14 cellular contexts compared by ENCODE assay signal in genomic region chr6:134619789-134620188, GRCh38.
DNase-seq lines count a peak whose midpoint lies in the region; ATAC-seq and TF ChIP-seq lines count a peak whose summit lies in the region.
"Had no signal": no experiment of that assay in that cellular context is flagged by ENCODE, and none has a peak within 500 bp of the region (broad histone marks: within the 10 kb centered on the region; RNA-seq: fewer than 3 reads in every experiment).

No MANE protein-coding gene starts in this region.

- no peak overlapping the region for H2AFZ ChIP-seq in IMR-90 (replicated peaks; ENCODE audit: low read length, poor library complexity)

- DNase-seq in AG04450 (ENCODE audit: low read depth, low spot score) (peak; percentile 53), IMR-90 (peak; percentile 89), astrocyte of the spinal cord (ENCODE audit: low read depth, low spot score) (peak; percentile 91), iris pigment epithelial cell (ENCODE audit: low read depth) (peak; percentile 90), NCI-H345 (lab: John Stamatoyannopoulos, UW) (no peak), DMS114 treated with DMSO at 0.1 percent for 48 hours (lab: John Stamatoyannopoulos, UW; ENCODE audit: unreplicated experiment) (no peak), HK-2 (ENCODE audit: unreplicated experiment) (no peak)
- DNase-seq in activated CD4-positive, alpha-beta T cell treated with anti-CD3 and anti-CD28 coated beads, Interleukin-2, amount 50 U/mL, for 48 hours, result no peak
- DNase-seq: BE2C; effector CD4-positive, alpha-beta T cell; NCI-H2029; OCI-M1; spleen; T-helper 9 cell had no signal

- H3K14ac ChIP-seq in IMR-90 (replicated peaks; ENCODE audit: low read depth, low read length), result no peak overlapping the region

- CTCF ChIA-PET in AG04450 (lab: Charles Lee), result interaction anchor here (0.7 to 1.6 kb wide), 4 partner anchors 21 to 496 kb away, joined by 3 to 4 read pairs (median 4); no protein-coding TSS in a partner anchor
- CTCF ChIA-PET in IMR-90 (lab: Yijun Ruan, JAX), result interaction anchor here (0.6 to 1.6 kb wide), 2 partner anchors 8 to 21 kb away, joined by 3 to 5 read pairs; no protein-coding TSS in a partner anchor

- H3K9me1 ChIP-seq in IMR-90 (ENCODE audit: insufficient read depth, low read length), result no peaks in the 10 kb centered on the region

- H3K9me3 ChIP-seq in AG04450 (ENCODE audit: control insufficient read depth, insufficient read depth, low read length), result no peaks in the 10 kb centered on the region
- H3K9me3 ChIP-seq in IMR-90 (ENCODE audit: control insufficient read depth, insufficient read depth, low read length), result no peaks in the 10 kb centered on the region
- H3K9me3 ChIP-seq: BE2C, spleen had no signal

- POLR2A ChIA-PET in AG04450 (lab: Yijun Ruan, JAX), result interaction anchor here (1.0 kb wide), 1 partner anchor 10 kb away, joined by 3 read pairs; no protein-coding TSS in a partner anchor
- POLR2A ChIA-PET in IMR-90 (lab: Charles Lee; ENCODE audit: unreplicated experiment), result no interaction called here

- ATAC-seq in IMR-90 (ENCODE audit: low read depth), result peak; percentile 81

- H3K23ac ChIP-seq in IMR-90 (ENCODE audit: low read depth, low read length), result no peak overlapping the region

- no peak overlapping the region for H4K8ac ChIP-seq in IMR-90 (ENCODE audit: low read depth in 2 of 2, low read length in 2 of 2)

- intact Hi-C loops in IMR-90 (cut with micrococcal nuclease), result no loop called here

- TF ChIP-seq CTCF in AG04450 (IDR thresholded peaks at IDR 0.05; ENCODE audit: low read depth, low read length) (no peak), IMR-90 (conservative IDR thresholded peaks at IDR 0.05; ENCODE audit: low read depth, low read length) (no peak), astrocyte of the spinal cord (IDR thresholded peaks at IDR 0.05; ENCODE audit: low read depth, low read length) (no peak)

- H3K4me2 ChIP-seq in IMR-90 (ENCODE audit: low read depth, low read length), result no peak overlapping the region

- H3K4ac ChIP-seq in IMR-90 (ENCODE audit: low read depth, low read length), result no peak overlapping the region

- peaks cover 9% of the 10 kb centered on the region for H3K4me1 ChIP-seq in IMR-90 (ENCODE audit: control insufficient read depth, insufficient read depth, low read length)
- H3K4me1 ChIP-seq: BE2C, spleen had no signal

- H3K27me3 ChIP-seq in AG04450 (ENCODE audit: control insufficient read depth, insufficient read depth, low read length) (peaks cover 4% of the 10 kb centered on the region), IMR-90 (ENCODE audit: control insufficient read depth, insufficient read depth, low read length) (peaks cover 10% of the 10 kb centered on the region)
- H3K27me3 ChIP-seq: BE2C, spleen had no signal

- peak; percentile 20; the same call in 1 of the 2 replicates for TF ChIP-seq RAD21 in IMR-90 (IDR thresholded peaks at IDR 0.05; ENCODE audit: low read length)

- in situ Hi-C loops in IMR-90 (cut with MboI; ENCODE audit: low sequenced_read_pairs) (no loop called here), astrocyte of the spinal cord (cut with HindIII; ENCODE audit: low sequenced_read_pairs) (no loop called here)

- TF ChIP-seq POLR2A in IMR-90 (IDR thresholded peaks at IDR 0.05; ENCODE audit: low read depth, low read length), result no peak

- H4K20me1 ChIP-seq in IMR-90 (ENCODE audit: insufficient read depth, low read length), result no peaks in the 10 kb centered on the region

- H3K27ac ChIP-seq in AG04450 (ENCODE audit: low read depth, low read length) (no peak overlapping the region), IMR-90 (ENCODE audit: insufficient read depth, low read length) (no peak overlapping the region)
- H3K27ac ChIP-seq: spleen had no signal

- H4K91ac ChIP-seq in IMR-90 (ENCODE audit: insufficient read depth, low read depth, low read length), result no peak overlapping the region

- no peaks in the 10 kb centered on the region for H3K79me1 ChIP-seq in IMR-90 (ENCODE audit: low read depth in 1 of 2, low read length in 2 of 2)

- H3K56ac ChIP-seq in IMR-90 (ENCODE audit: extremely low read depth, insufficient read depth, low read length), result no peak overlapping the region

- H2BK5ac ChIP-seq in IMR-90 (ENCODE audit: low read depth, low read length, poor library complexity, severe bottlenecking), result no peak overlapping the region

- H2BK20ac ChIP-seq in IMR-90 (ENCODE audit: low read depth, low read length), result no peak overlapping the region

- H2AK5ac ChIP-seq in IMR-90 (ENCODE audit: low read depth, low read length), result no peak overlapping the region

- no peak overlapping the region for H3K9ac ChIP-seq in IMR-90 (ENCODE audit: low read depth, low read length)

- no TSS peak for BruUV-seq in IMR-90 (replicated peaks; lab: Mats Ljungman, UMichigan)

- no peak overlapping the region for H2BK120ac ChIP-seq in IMR-90 (ENCODE audit: low read depth, low read length)

- 0 out of 3 replicates have a peak overlapping the region, but pooled peaks have one; percentile 6 for H2BK15ac ChIP-seq in IMR-90 (ENCODE audit: low read depth, low read length)

- H4K5ac ChIP-seq in IMR-90 (ENCODE audit: low read depth, low read length), result no peak overlapping the region

- H2AK9ac ChIP-seq in IMR-90 (replicated peaks; ENCODE audit: low read depth, low read length, poor library complexity), result no peak overlapping the region

- no peaks in the 10 kb centered on the region for H3K36me3 ChIP-seq in IMR-90 (ENCODE audit: control insufficient read depth, insufficient read depth, low read length)
- H3K36me3 ChIP-seq: BE2C, spleen had no signal

- 72% methylated on average over 3 of the region's 4 CpGs; no CpG with 5 or more reads in 1 of the 2 experiments for WGBS in IMR-90 (ENCODE audit: extremely low coverage in 2 of 2, insufficient read length in 1 of 2), 2 experiments

- dilution Hi-C loops in IMR-90 (cut with HindIII; ENCODE audit: low sequenced_read_pairs, unreplicated experiment), result no loop called here

- H3K4me3 ChIP-seq in AG04450 (ENCODE audit: low read depth, low read length) (no peak overlapping the region), IMR-90 (ENCODE audit: insufficient read depth, low read depth, low read length) (no peak overlapping the region), astrocyte of the spinal cord (ENCODE audit: low read depth, low read length) (no peak overlapping the region)
- H3K4me3 ChIP-seq: spleen had no signal

- H3K18ac ChIP-seq in IMR-90 (ENCODE audit: low read depth, low read length), result no peak overlapping the region

TF ChIP-seq in IMR-90, 13 proteins besides CTCF, POLR2A, EP300 and RAD21:
- no peak for TF ChIP-seq MXI1 (IDR thresholded peaks at IDR 0.05; ENCODE audit: borderline replicate concordance, low read depth, low read length)
- TF ChIP-seq, protein P1, sequence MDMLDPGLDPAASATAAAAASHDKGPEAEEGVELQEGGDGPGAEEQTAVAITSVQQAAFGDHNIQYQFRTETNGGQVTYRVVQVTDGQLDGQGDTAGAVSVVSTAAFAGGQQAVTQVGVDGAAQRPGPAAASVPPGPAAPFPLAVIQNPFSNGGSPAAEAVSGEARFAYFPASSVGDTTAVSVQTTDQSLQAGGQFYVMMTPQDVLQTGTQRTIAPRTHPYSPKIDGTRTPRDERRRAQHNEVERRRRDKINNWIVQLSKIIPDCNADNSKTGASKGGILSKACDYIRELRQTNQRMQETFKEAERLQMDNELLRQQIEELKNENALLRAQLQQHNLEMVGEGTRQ (IDR thresholded peaks at IDR 0.05; ENCODE audit: low read depth, low read length), result no peak
- TF ChIP-seq MAFK (IDR thresholded peaks at IDR 0.05; ENCODE audit: low read depth, low read length), result peak; percentile 57
- no peak for TF ChIP-seq NFE2L2 (IDR thresholded peaks at IDR 0.05; ENCODE audit: low read depth, low read length)
- peak; percentile 72 for TF ChIP-seq BHLHE40 (IDR thresholded peaks at IDR 0.05; ENCODE audit: low read depth, low read length)
- TF ChIP-seq FOS (IDR thresholded peaks at IDR 0.05; ENCODE audit: low read depth, low read length), result no peak
- TF ChIP-seq SMC3 (IDR thresholded peaks at IDR 0.05; ENCODE audit: low read depth, low read length), result peak; percentile 13; the same call in 1 of the 2 replicates
- TF ChIP-seq ELK1 (IDR thresholded peaks at IDR 0.05; ENCODE audit: borderline replicate concordance, low read depth, low read length), result no peak

Comparison
In these comparisons a context has a peak if more than half of its experiments do, and no peak if none do; other contexts are left out.
1. DNase-seq: peak in AG04450 (single experiment), IMR-90 (single experiment), astrocyte of the spinal cord (single experiment) and iris pigment epithelial cell (single experiment); none in NCI-H345 (single experiment), activated CD4-positive, alpha-beta T cell treated with anti-CD3 and anti-CD28 coated beads, Interleukin-2, amount 50 U/mL, for 48 hours (0 of 2), DMS114 treated with DMSO at 0.1 percent for 48 hours (single experiment) and HK-2 (single experiment).